In the genomic region with DNA sequence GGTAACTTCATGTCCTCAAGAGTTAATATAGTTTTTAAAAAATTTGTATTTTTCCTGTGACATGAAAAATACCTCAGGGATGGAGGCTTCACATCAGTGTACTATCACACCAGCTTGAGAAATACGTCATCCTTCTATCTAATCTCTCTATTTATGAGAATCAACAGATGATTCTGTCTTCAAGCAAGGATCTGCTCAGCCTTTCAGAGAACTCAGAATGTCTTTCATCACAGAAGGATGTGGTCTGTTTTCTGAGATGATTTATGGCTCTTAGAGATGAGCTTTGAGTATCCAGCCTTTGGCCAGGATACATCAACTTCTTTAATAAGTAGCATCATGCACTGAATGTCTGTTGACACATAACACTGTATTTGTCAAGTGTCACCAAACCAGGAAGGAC, we compare ENCODE assay signal across 18 cellular contexts.
"Had no signal": no experiment of that assay in that cellular context is flagged by ENCODE, and none has a peak within 500 bp of the region (broad histone marks: within the 10 kb centered on the region; RNA-seq: fewer than 3 reads in every experiment).

No MANE protein-coding gene starts in this region.

- H3K27ac ChIP-seq: coronary artery, gastroesophageal sphincter, left lung, ovary, skin epidermis, stomach, thoracic aorta, VCaP had no signal

- H3K4me3 ChIP-seq: coronary artery, gastroesophageal sphincter, left lung, ovary, skin epidermis, stomach, thoracic aorta had no signal

- H3K4me3 Mint-ChIP-seq: activated CD4-positive, alpha-beta memory T cell treated with anti-CD3 and anti-CD28 coated beads for 36 hours; neural crest cell had no signal

- FAIRE-seq: keratinocyte had no signal

- H3K9me3 Mint-ChIP-seq: activated CD4-positive, alpha-beta memory T cell treated with anti-CD3 and anti-CD28 coated beads for 36 hours; neural crest cell had no signal

- H3K36me3 ChIP-seq: gastroesophageal sphincter, left lung, ovary, stomach, thoracic aorta had no signal

- H3K27ac Mint-ChIP-seq: activated CD4-positive, alpha-beta memory T cell treated with anti-CD3 and anti-CD28 coated beads for 36 hours had no signal

- ATAC-seq: gastroesophageal sphincter, left lung had no signal

- H3K36me3 Mint-ChIP-seq: activated CD4-positive, alpha-beta memory T cell treated with anti-CD3 and anti-CD28 coated beads for 36 hours had no signal

- DNase-seq: activated CD4-positive, alpha-beta memory T cell treated with anti-CD3 and anti-CD28 coated beads for 36 hours; activated gamma-delta T cell treated with Interleukin-2 at 50 U/mL for 16 hours; activated T-cell treated with anti-CD3 and anti-CD28 coated beads, Interleukin-2, amount 50 U/mL, for 48 hours; central memory CD4-positive, alpha-beta T cell; effector CD4-positive, alpha-beta T cell; left lung; mesendoderm; ovary; stimulated activated CD4-positive, alpha-beta T cell treated with anti-CD3 and anti-CD28 coated beads, Interleukin-4, amount 100 ng/mL, for 4 hours; stomach; T1000 had no signal

- H3K4me1 ChIP-seq: left lung had no signal

- H3K27me3 ChIP-seq: gastroesophageal sphincter, left lung, ovary, stomach had no signal

- H3K4me1 Mint-ChIP-seq: neural crest cell had no signal

- H3K9me3 ChIP-seq: gastroesophageal sphincter, left lung, ovary, stomach, thoracic aorta had no signal
